Comparison of ENCODE assay signal across 25 cellular contexts in the genomic region with DNA sequence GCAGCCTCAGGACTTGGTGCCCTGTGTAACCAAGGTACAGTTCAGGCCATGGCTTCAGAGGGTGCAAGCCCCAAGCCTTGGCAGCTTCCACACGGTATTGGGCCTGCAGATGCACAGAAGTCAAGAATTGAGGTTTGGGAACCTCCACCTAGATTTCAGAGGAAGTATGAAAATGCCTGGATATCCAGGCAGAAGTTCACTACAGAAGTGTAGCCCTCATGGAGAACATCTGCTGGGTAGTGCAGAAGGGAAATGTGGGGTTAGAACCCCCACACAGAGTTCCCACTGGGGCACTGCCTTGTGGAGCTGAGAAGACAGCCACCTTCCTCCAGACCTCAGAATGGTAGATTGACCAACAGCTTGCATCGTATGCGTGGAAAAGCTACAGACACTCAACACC.
"Had no signal": no experiment of that assay in that cellular context is flagged by ENCODE, and none has a peak within 500 bp of the region (broad histone marks: within the 10 kb centered on the region; RNA-seq: fewer than 3 reads in every experiment).

No MANE protein-coding gene starts in this region.

- DNase-seq: dermis blood vessel endothelial cell; effector memory CD4-positive, alpha-beta T cell; foreskin keratinocyte; heart left ventricle; kidney; midbrain; naive thymus-derived CD4-positive, alpha-beta T cell; stimulated activated CD4-positive, alpha-beta T cell treated with anti-CD3 and anti-CD28 coated beads, Interleukin-12 subunit alpha, Interleukin-12 subunit beta, amount 100 ng/mL, for 4 hours; stimulated activated CD4-positive, alpha-beta T cell treated with anti-CD3 and anti-CD28 coated beads, Interleukin-1b, Interleukin-23, amount 100 ng/mL, for 48 hours; stimulated activated CD4-positive, alpha-beta T cell treated with anti-CD3 and anti-CD28 coated beads, Interleukin-4, amount 100 ng/mL, for 1 hour; stimulated activated naive CD4-positive, alpha-beta T cell treated with Interleukin-2 at 50 U/mL for 16 hours; stomach; thyroid gland; trophoblast cell had no signal

- H2AFZ ChIP-seq: hepatocyte, neural progenitor cell, parathyroid adenoma had no signal

- H3K4me3 ChIP-seq: esophagus muscularis mucosa, gastroesophageal sphincter, heart left ventricle, hepatocyte, lung, neural progenitor cell, smooth muscle cell, stomach, thyroid gland, vagina had no signal

- H3K36me3 ChIP-seq: esophagus muscularis mucosa, gastroesophageal sphincter, heart left ventricle, neural progenitor cell, stomach, thyroid gland, vagina had no signal

- H3K4me2 ChIP-seq: hepatocyte, neural progenitor cell, smooth muscle cell had no signal

- ATAC-seq: foreskin keratinocyte; gastroesophageal sphincter; heart left ventricle; left lobe of liver; naive thymus-derived CD4-positive, alpha-beta T cell; sciatic nerve; stimulated activated effector memory CD8-positive, alpha-beta T cell treated with anti-CD3 and anti-CD28 coated beads, Interleukin-12 subunit alpha, Interleukin-12 subunit beta, amount 100 ng/mL, for 72 hours had no signal

- H3K9ac ChIP-seq: neural progenitor cell, parathyroid adenoma had no signal

- H3K9me3 ChIP-seq: esophagus muscularis mucosa, gastroesophageal sphincter, thyroid gland, vagina had no signal

- H3K27ac ChIP-seq: esophagus muscularis mucosa, foreskin keratinocyte, gastroesophageal sphincter, heart left ventricle, hepatocyte, neural progenitor cell, parathyroid adenoma, stomach, thyroid gland, vagina had no signal

- H3K27me3 ChIP-seq: foreskin keratinocyte, neural progenitor cell, thyroid gland, vagina had no signal
